In genomic region chr2:202270487-202270886, GRCh38 we compare ENCODE assay signal across 1 cellular context.
TF ChIP-seq lines count a peak whose summit lies in the region.

No MANE protein-coding gene starts in this region.

TF ChIP-seq in GM12878, 131 proteins besides CTCF, POLR2A, EP300 and RAD21 (continued from another document):
- TF ChIP-seq ZNF687 (IDR thresholded peaks at IDR 0.05) (no peak), HDGF (IDR thresholded peaks at IDR 0.05) (0 out of 2 replicates have a peak, but pooled peaks have one; percentile 37), CBFB (IDR thresholded peaks at IDR 0.05; ENCODE audit: low read depth) (no peak), ZNF384 (IDR thresholded peaks at IDR 0.05; ENCODE audit: borderline replicate concordance, low read depth, low read length) (no peak), YY1 (IDR thresholded peaks at IDR 0.05; ENCODE audit: low read depth, low read length) (peak; percentile 71; the same call in 1 of the 2 replicates), MEF2B (IDR thresholded peaks at IDR 0.05; ENCODE audit: partially characterized antibody, poor library complexity, severe bottlenecking) (no peak), IKZF1 (conservative IDR thresholded peaks at IDR 0.05) (peak; percentile 38; the same call in 1 of the 2 replicates), ELK1 (IDR thresholded peaks at IDR 0.05; ENCODE audit: low read depth, low read length) (no peak)
- TF ChIP-seq, protein P1, sequence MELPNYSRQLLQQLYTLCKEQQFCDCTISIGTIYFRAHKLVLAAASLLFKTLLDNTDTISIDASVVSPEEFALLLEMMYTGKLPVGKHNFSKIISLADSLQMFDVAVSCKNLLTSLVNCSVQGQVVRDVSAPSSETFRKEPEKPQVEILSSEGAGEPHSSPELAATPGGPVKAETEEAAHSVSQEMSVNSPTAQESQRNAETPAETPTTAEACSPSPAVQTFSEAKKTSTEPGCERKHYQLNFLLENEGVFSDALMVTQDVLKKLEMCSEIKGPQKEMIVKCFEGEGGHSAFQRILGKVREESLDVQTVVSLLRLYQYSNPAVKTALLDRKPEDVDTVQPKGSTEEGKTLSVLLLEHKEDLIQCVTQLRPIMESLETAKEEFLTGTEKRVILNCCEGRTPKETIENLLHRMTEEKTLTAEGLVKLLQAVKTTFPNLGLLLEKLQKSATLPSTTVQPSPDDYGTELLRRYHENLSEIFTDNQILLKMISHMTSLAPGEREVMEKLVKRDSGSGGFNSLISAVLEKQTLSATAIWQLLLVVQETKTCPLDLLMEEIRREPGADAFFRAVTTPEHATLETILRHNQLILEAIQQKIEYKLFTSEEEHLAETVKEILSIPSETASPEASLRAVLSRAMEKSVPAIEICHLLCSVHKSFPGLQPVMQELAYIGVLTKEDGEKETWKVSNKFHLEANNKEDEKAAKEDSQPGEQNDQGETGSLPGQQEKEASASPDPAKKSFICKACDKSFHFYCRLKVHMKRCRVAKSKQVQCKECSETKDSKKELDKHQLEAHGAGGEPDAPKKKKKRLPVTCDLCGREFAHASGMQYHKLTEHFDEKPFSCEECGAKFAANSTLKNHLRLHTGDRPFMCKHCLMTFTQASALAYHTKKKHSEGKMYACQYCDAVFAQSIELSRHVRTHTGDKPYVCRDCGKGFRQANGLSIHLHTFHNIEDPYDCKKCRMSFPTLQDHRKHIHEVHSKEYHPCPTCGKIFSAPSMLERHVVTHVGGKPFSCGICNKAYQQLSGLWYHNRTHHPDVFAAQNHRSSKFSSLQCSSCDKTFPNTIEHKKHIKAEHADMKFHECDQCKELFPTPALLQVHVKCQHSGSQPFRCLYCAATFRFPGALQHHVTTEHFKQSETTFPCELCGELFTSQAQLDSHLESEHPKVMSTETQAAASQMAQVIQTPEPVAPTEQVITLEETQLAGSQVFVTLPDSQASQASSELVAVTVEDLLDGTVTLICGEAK (IDR thresholded peaks at IDR 0.05; ENCODE audit: borderline replicate concordance) = no peak
TF ChIP-seq in GM12878: peak in this region for 16.
